Comparison of ENCODE assay signal across 28 cellular contexts in genomic region chr1:155297431-155297830, GRCh38. TPM values are rescaled to one million over a fixed set of nuclear protein-coding genes. Genes with fewer than 3 reads are reported as not detected.
DNase-seq lines count a peak whose midpoint lies in the region; ATAC-seq, FAIRE-seq and TF ChIP-seq lines count a peak whose summit lies in the region.
"Had no signal": no experiment of that assay in that cellular context is flagged by ENCODE, and none has a peak within 500 bp of the region (broad histone marks: within the 10 kb centered on the region; RNA-seq: fewer than 3 reads in every experiment).

No MANE protein-coding gene starts in this region.

- TF ChIP-seq POLR2A in K562 (conservative IDR thresholded peaks at IDR 0.05), result no peak

- CTCF ChIA-PET in OCI-LY7 (lab: Charles Lee; ENCODE audit: unreplicated experiment), result interaction anchor here (0.6 to 1.0 kb wide), 4 partner anchors 20 to 851 kb away, joined by 3 to 4 read pairs (median 3); partner anchors contain the start of gene HCN3
- CTCF ChIA-PET in K562 (lab: Yijun Ruan, JAX; ENCODE audit: low intra/inter-chr PET ratio), result interaction anchor here (0.6 kb wide), 1 partner anchor 352 kb away, joined by 4 read pairs; no protein-coding TSS in a partner anchor

- no peaks in the 10 kb centered on the region for H3K9me1 ChIP-seq in K562 (ENCODE audit: control insufficient read depth, insufficient read depth, low read length)

- peak overlapping the region; percentile 57 for H2AFZ ChIP-seq in OCI-LY7 (ENCODE audit: low read length)
- H2AFZ ChIP-seq in K562 (ENCODE audit: low read depth, low read length), result no peak overlapping the region

- TF ChIP-seq CTCF in cardiac muscle cell (IDR thresholded peaks at IDR 0.05; ENCODE audit: low read depth, low read length) (no peak), OCI-LY7 (conservative IDR thresholded peaks at IDR 0.05; ENCODE audit: low read length) (peak; percentile 64; the same call in 1 of the 2 replicates), K562 (IDR thresholded peaks at IDR 0.05 in 2 of 3, conservative IDR thresholded peaks at IDR 0.05 in 1 of 3; ENCODE audit: insufficient read depth in 2 of 3, low read depth in 1 of 3, low read length in 3 of 3) (no peak)

- BruUV-seq in OCI-LY7 (replicated peaks; lab: Mats Ljungman, UMichigan) (no TSS peak), K562 (replicated peaks; lab: Mats Ljungman, UMichigan) (no TSS peak)

- H3K4me2 ChIP-seq in OCI-LY7 (ENCODE audit: low read length), result peak overlapping the region; percentile 57
- 0 out of 2 replicates have a peak overlapping the region, but pooled peaks have one; percentile 31 for H3K4me2 ChIP-seq in K562 (ENCODE audit: insufficient read depth, low read length)

- in situ Hi-C loops in K562 (cut with MboI), result no loop called here

- POLR2A ChIA-PET in OCI-LY7 (lab: Charles Lee) (interaction anchor here (0.7 to 1.3 kb wide), 6 partner anchors 11 to 228 kb away, joined by 3 to 10 read pairs (median 4); partner anchors contain the start of genes CLK2 and FDPS), K562 (lab: Yijun Ruan, JAX) (interaction anchor here (1.8 kb wide), 1 partner anchor 10 kb away, joined by 8 read pairs; the partner anchor contains the start of gene FDPS)

- no peak for TF ChIP-seq RAD21 in K562 (CRISPR knock-in tag; conservative IDR thresholded peaks at IDR 0.05 in 1 of 2, IDR thresholded peaks at IDR 0.05 in 1 of 2)

- peak overlapping the region in 1 of 2 experiments; percentile 67; a peak in 1 of 4 replicates for H3K9ac ChIP-seq in K562 (ENCODE audit: insufficient read depth in 1 of 2, low read depth in 2 of 2, low read length in 2 of 2)

- intact Hi-C loops in left cardiac atrium (cut with DNase I), result no loop called here
- intact Hi-C loops in OCI-LY7 (cut with micrococcal nuclease; ENCODE audit: unreplicated experiment), result no loop called here
- intact Hi-C loops in K562 (cut with micrococcal nuclease), result no loop called here

- H3K27me3 ChIP-seq in cardiac muscle cell (peaks cover 40% of the 10 kb centered on the region), K562 (ENCODE audit: control insufficient read depth in 2 of 2, insufficient read depth in 2 of 2, low read length in 2 of 2) (no peaks in the 10 kb centered on the region)
- H3K27me3 ChIP-seq: BE2C had no signal

- H3K9me2 ChIP-seq in OCI-LY7 (ENCODE audit: insufficient read depth, low read length), result no peaks in the 10 kb centered on the region

- ATAC-seq in left cardiac atrium (no peak), K562 (no peak), HG03039 (IDR thresholded peaks at IDR 0.05; ENCODE audit: unreplicated experiment) (no peak)
- ATAC-seq: Panc1 had no signal

- peak overlapping the region; percentile 31 for H3K27ac ChIP-seq in cardiac muscle cell
- H3K27ac ChIP-seq in OCI-LY7 (ENCODE audit: low read depth, low read length, poor library complexity, severe bottlenecking), result peak overlapping the region; percentile 57
- H3K27ac ChIP-seq in K562 (ENCODE audit: extremely low read depth, low read depth, low read length), result no peak overlapping the region
- H3K27ac ChIP-seq: 22Rv1, RWPE1 had no signal

- H3K9me3 ChIP-seq in cardiac muscle cell (ENCODE audit: low read depth) (no peaks in the 10 kb centered on the region), OCI-LY7 (ENCODE audit: low read length) (no peaks in the 10 kb centered on the region), K562 (replicated peaks; ENCODE audit: control insufficient read depth, insufficient read depth, low read depth, low read length) (no peaks in the 10 kb centered on the region)
- H3K9me3 ChIP-seq: BE2C had no signal

- H3K4me1 ChIP-seq in cardiac muscle cell (ENCODE audit: low read depth) (peaks cover 12% of the 10 kb centered on the region), OCI-LY7 (ENCODE audit: insufficient read depth, low read length, poor library complexity, severe bottlenecking) (peaks cover 17% of the 10 kb centered on the region), K562 (replicated peaks in 1 of 2; ENCODE audit: control insufficient read depth in 2 of 2, insufficient read depth in 2 of 2, low read length in 2 of 2) (peaks cover 15 to 44% of the 10 kb centered on the region in 2 experiments; a peak in 4 of 5 replicates)
- H3K4me1 ChIP-seq: BE2C had no signal

- peak; percentile 26 for FAIRE-seq in K562 (lab: Jason Lieb, UNC)

- H4K20me1 ChIP-seq in OCI-LY7 (ENCODE audit: insufficient read depth, low read length) (no peaks in the 10 kb centered on the region), K562 (replicated peaks; ENCODE audit: control insufficient read depth, insufficient read depth, low read length) (no peaks in the 10 kb centered on the region)

- no peak for DNase-seq in cardiac muscle cell (ENCODE audit: low read depth in 1 of 2, low spot score in 1 of 2)
- no peak for DNase-seq in left cardiac atrium
- peak; percentile 57 for DNase-seq in OCI-LY7 (ENCODE audit: low spot score)
- DNase-seq in K562 (ENCODE audit: extremely low read depth in 1 of 4, low spot score in 3 of 4), result no peak
- no peak for DNase-seq in NCI-H1092 (lab: John Stamatoyannopoulos, UW)
- no peak for DNase-seq in GM19240 (ENCODE audit: insufficient read length, low spot score)
- no peak for DNase-seq in activated gamma-delta T cell (lab: John Stamatoyannopoulos, UW)
- DNase-seq: ACHN; BE2C; CD8-positive, alpha-beta memory T cell; DMS79 treated with DMSO at 0.1 percent for 48 hours; H7; KG1; NCI-H1048; NCI-H1436; NCI-H187; NCI-H2171 treated with DMSO at 0.1 percent for 48 hours; NCI-H446; NCI-H524 treated with DMSO at 0.1 percent for 48 hours; NCI-H774; NK-92 treated with Interleukin-12 subunit alpha and Interleukin-12 subunit beta, amount 100 ng/mL, for 24 hours; SHP77; T-helper 1 cell had no signal

- H3K36me3 ChIP-seq in cardiac muscle cell, result no peaks in the 10 kb centered on the region
- H3K36me3 ChIP-seq in OCI-LY7 (ENCODE audit: insufficient read depth, low read length), result no peaks in the 10 kb centered on the region
- H3K36me3 ChIP-seq in K562 (ENCODE audit: control insufficient read depth, insufficient read depth, low read length), result peaks cover 41% of the 10 kb centered on the region
- H3K36me3 ChIP-seq: BE2C had no signal

- TF ChIP-seq EP300 in K562 (IDR thresholded peaks at IDR 0.05; ENCODE audit: low read length), result no peak

- H3K4me3 ChIP-seq in cardiac muscle cell (no peak overlapping the region), OCI-LY7 (ENCODE audit: low read depth, low read length, poor library complexity, severe bottlenecking) (peak overlapping the region; percentile 27), K562 (no peak overlapping the region)

- 59% methylated on average over 7 of the region's 7 CpGs for WGBS in K562 (ENCODE audit: insufficient coverage, low coverage, missing lambda C conversion rate)

- H3K79me2 ChIP-seq in OCI-LY7 (ENCODE audit: insufficient read depth, low read depth, low read length) (no peaks in the 10 kb centered on the region), K562 (ENCODE audit: control insufficient read depth, insufficient read depth, low read length) (peaks cover 39% of the 10 kb centered on the region)

RNA-seq across cellular contexts. Expression of gene PKLR, which starts 3.8 kb away (rescaled TPM):
- total RNA-seq in cardiac muscle cell (0.06 TPM in 1 of 2 replicates, not detected in the other), left cardiac atrium (not detected), OCI-LY7 (2022) (0.18 and 0.51 TPM in 2 replicates), K562 (2014; rRNA removed) (38.2 and 47.5 TPM in 2 replicates), K562 (2014; rRNA removed; fragmentation: Illumina TruSeq; extraction: Trizol) (22.6 and 25.0 TPM in 2 replicates), K562 (2015; rRNA removed; fragmentation: Illumina TruSeq; extraction: Trizol) (12.1 and 12.8 TPM in 2 replicates), K562 (2021) (75.7 and 78.4 TPM in 2 replicates)
- polyA plus RNA-seq in cardiac muscle cell (not detected in 2 replicates), K562 (2011; rRNA removed) (25.3 and 39.9 TPM in 2 replicates), K562 (2014; fragmentation: Illumina TruSeq; extraction: Trizol) (58.5 and 62.1 TPM in 2 replicates), K562 (2014; fragmentation: Nextera tagmentation; extraction: Ambion mirVana) (10 to 100 TPM; 10.7 to 13.0 TPM), K562 (2014; rRNA removed) (50.4 and 51.2 TPM in 2 replicates)
- total RNA-seq in OCI-LY7 (2014; rRNA removed; shearing (Covaris generic)), result 0.19 TPM in 1 of 2 replicates, not detected in the other
- 18.9 and 39.8 TPM in 2 replicates for total RNA-seq in K562 (2011; cell fraction: chromatin; rRNA removed; ENCODE audit: low replicate concordance)
- 33.9 and 37.6 TPM in 2 replicates for total RNA-seq in K562 (2011; cell fraction: nucleolus; rRNA removed)
- total RNA-seq in K562 (2011; cell fraction: nucleoplasm; rRNA removed), result 31.5 and 35.1 TPM in 2 replicates
- 26.5 and 92.1 TPM in 2 replicates for polyA plus RNA-seq in K562 (2011; cell fraction: cytosol; rRNA removed)
- 20.1 and 56.5 TPM in 2 replicates for polyA plus RNA-seq in K562 (2011; cell fraction: nucleus; rRNA removed)
- polyA plus RNA-seq in K562 (2012), result 23.5 and 42.9 TPM in 2 replicates
- 12.1 and 32.1 TPM in 2 replicates for polyA minus RNA-seq in K562 (2011; rRNA and poly(A)+ RNA removed)
- polyA minus RNA-seq in K562 (2011; cell fraction: cytosol; rRNA and poly(A)+ RNA removed), result 16.4 and 35.4 TPM in 2 replicates
- polyA minus RNA-seq in K562 (2011; cell fraction: nucleus; rRNA and poly(A)+ RNA removed), result 7.7 and 16.0 TPM in 2 replicates
- total RNA-seq: CD8-positive, alpha-beta memory T cell had no signal
- polyA plus RNA-seq: CD14-positive monocyte; CD8-positive, alpha-beta memory T cell had no signal

RNA-seq across cellular contexts. Expression of gene FDPS, which starts 11.2 kb away (rescaled TPM):
- total RNA-seq in cardiac muscle cell (167 and 310 TPM in 2 replicates), left cardiac atrium (100 to 1,000 TPM in 1 of 2 donors, 10 to 100 TPM in 1; 92.9 to 128 TPM), OCI-LY7 (2022) (492 and 531 TPM in 2 replicates), K562 (2014; rRNA removed) (319 and 337 TPM in 2 replicates), K562 (2014; rRNA removed; fragmentation: Illumina TruSeq; extraction: Trizol) (360 and 368 TPM in 2 replicates), K562 (2015; rRNA removed; fragmentation: Illumina TruSeq; extraction: Trizol) (243 and 247 TPM in 2 replicates), K562 (2021) (332 and 344 TPM in 2 replicates)
- polyA plus RNA-seq in cardiac muscle cell (269 and 565 TPM in 2 replicates), K562 (2011; rRNA removed) (563 and 614 TPM in 2 replicates), K562 (2014; fragmentation: Illumina TruSeq; extraction: Trizol) (313 and 328 TPM in 2 replicates), K562 (2014; fragmentation: Nextera tagmentation; extraction: Ambion mirVana) (100 to 1,000 TPM; 864 to 884 TPM), K562 (2014; rRNA removed) (377 and 379 TPM in 2 replicates)
- total RNA-seq in OCI-LY7 (2014; rRNA removed; shearing (Covaris generic)), result 254 and 263 TPM in 2 replicates
- total RNA-seq in K562 (2011; cell fraction: chromatin; rRNA removed; ENCODE audit: low replicate concordance), result 971 and 1,145 TPM in 2 replicates
- 614 and 691 TPM in 2 replicates for total RNA-seq in K562 (2011; cell fraction: nucleolus; rRNA removed)
- total RNA-seq in K562 (2011; cell fraction: nucleoplasm; rRNA removed), result 834 and 899 TPM in 2 replicates
- polyA plus RNA-seq in K562 (2011; cell fraction: cytosol; rRNA removed), result 402 and 573 TPM in 2 replicates
- 721 and 909 TPM in 2 replicates for polyA plus RNA-seq in K562 (2011; cell fraction: nucleus; rRNA removed)
- polyA plus RNA-seq in K562 (2012), result 300 and 453 TPM in 2 replicates
- 293 and 318 TPM in 2 replicates for polyA minus RNA-seq in K562 (2011; rRNA and poly(A)+ RNA removed)
- polyA minus RNA-seq in K562 (2011; cell fraction: cytosol; rRNA and poly(A)+ RNA removed), result 174 and 178 TPM in 2 replicates
- 118 and 209 TPM in 2 replicates for polyA minus RNA-seq in K562 (2011; cell fraction: nucleus; rRNA and poly(A)+ RNA removed)

RNA-seq across cellular contexts. Expression of gene HCN3, which starts 20.2 kb away (rescaled TPM):
- 1.7 and 3.5 TPM in 2 replicates for total RNA-seq in cardiac muscle cell
- polyA plus RNA-seq in cardiac muscle cell, result 3.7 and 12.9 TPM in 2 replicates
- 1 to 10 TPM in 1 of 2 donors, under 1 TPM in 1; 0.76 to 1.6 TPM for total RNA-seq in left cardiac atrium
- total RNA-seq in OCI-LY7 (2014; rRNA removed; shearing (Covaris generic)), result 4.9 and 6.7 TPM in 2 replicates
- 19.0 and 19.2 TPM in 2 replicates for total RNA-seq in OCI-LY7 (2022)
- 31.1 and 65.6 TPM in 2 replicates for total RNA-seq in K562 (2011; cell fraction: chromatin; rRNA removed; ENCODE audit: low replicate concordance)
- 41.4 and 45.0 TPM in 2 replicates for total RNA-seq in K562 (2011; cell fraction: nucleolus; rRNA removed)
- 40.9 and 43.8 TPM in 2 replicates for total RNA-seq in K562 (2011; cell fraction: nucleoplasm; rRNA removed)
- 2.3 and 3.2 TPM in 2 replicates for total RNA-seq in K562 (2014; rRNA removed)
- 1.7 and 2.9 TPM in 2 replicates for total RNA-seq in K562 (2014; rRNA removed; fragmentation: Illumina TruSeq; extraction: Trizol)
- 3.1 and 3.9 TPM in 2 replicates for total RNA-seq in K562 (2015; rRNA removed; fragmentation: Illumina TruSeq; extraction: Trizol)
- total RNA-seq in K562 (2021), result 6.6 and 7.0 TPM in 2 replicates
- polyA plus RNA-seq in K562 (2011; rRNA removed), result 7.2 and 14.5 TPM in 2 replicates
- 7.1 and 13.6 TPM in 2 replicates for polyA plus RNA-seq in K562 (2011; cell fraction: cytosol; rRNA removed)
- 101 and 112 TPM in 2 replicates for polyA plus RNA-seq in K562 (2011; cell fraction: nucleus; rRNA removed)
- polyA plus RNA-seq in K562 (2012), result 5.6 and 7.6 TPM in 2 replicates
- 5.6 and 5.9 TPM in 2 replicates for polyA plus RNA-seq in K562 (2014; fragmentation: Illumina TruSeq; extraction: Trizol)
- 1 to 10 TPM in 1 of 2 experiments, under 1 TPM in 1; 0.91 to 1.0 TPM for polyA plus RNA-seq in K562 (2014; fragmentation: Nextera tagmentation; extraction: Ambion mirVana)
- 7.3 and 9.7 TPM in 2 replicates for polyA plus RNA-seq in K562 (2014; rRNA removed)
- 3.7 and 5.6 TPM in 2 replicates for polyA minus RNA-seq in K562 (2011; rRNA and poly(A)+ RNA removed)
- polyA minus RNA-seq in K562 (2011; cell fraction: cytosol; rRNA and poly(A)+ RNA removed), result 2.5 and 5.6 TPM in 2 replicates
- polyA minus RNA-seq in K562 (2011; cell fraction: nucleus; rRNA and poly(A)+ RNA removed), result 11.6 and 13.2 TPM in 2 replicates

RNA-seq across cellular contexts. Expression of gene RUSC1, which starts 23.3 kb away (rescaled TPM):
- 25.9 and 35.6 TPM in 2 replicates for total RNA-seq in cardiac muscle cell
- polyA plus RNA-seq in cardiac muscle cell, result 26.7 and 44.4 TPM in 2 replicates
- 10 to 100 TPM; 18.7 to 25.3 TPM for total RNA-seq in left cardiac atrium
- 7.1 and 15.1 TPM in 2 replicates for total RNA-seq in OCI-LY7 (2014; rRNA removed; shearing (Covaris generic))
- 20.9 and 25.6 TPM in 2 replicates for total RNA-seq in OCI-LY7 (2022)
- total RNA-seq in K562 (2011; cell fraction: chromatin; rRNA removed; ENCODE audit: low replicate concordance), result 28.6 and 75.0 TPM in 2 replicates
- total RNA-seq in K562 (2011; cell fraction: nucleolus; rRNA removed), result 70.1 and 78.7 TPM in 2 replicates
- 44.4 and 55.0 TPM in 2 replicates for total RNA-seq in K562 (2011; cell fraction: nucleoplasm; rRNA removed)
- total RNA-seq in K562 (2014; rRNA removed), result 33.6 and 41.8 TPM in 2 replicates
- total RNA-seq in K562 (2014; rRNA removed; fragmentation: Illumina TruSeq; extraction: Trizol), result 14.3 and 15.1 TPM in 2 replicates
- total RNA-seq in K562 (2015; rRNA removed; fragmentation: Illumina TruSeq; extraction: Trizol), result 25.3 and 25.7 TPM in 2 replicates
- 63.0 and 68.3 TPM in 2 replicates for total RNA-seq in K562 (2021)
- 37.5 and 44.2 TPM in 2 replicates for polyA plus RNA-seq in K562 (2011; rRNA removed)
- polyA plus RNA-seq in K562 (2011; cell fraction: cytosol; rRNA removed), result 51.0 and 124 TPM in 2 replicates
- polyA plus RNA-seq in K562 (2011; cell fraction: nucleus; rRNA removed), result 104 and 153 TPM in 2 replicates
- 42.7 and 48.5 TPM in 2 replicates for polyA plus RNA-seq in K562 (2012)
- polyA plus RNA-seq in K562 (2014; fragmentation: Illumina TruSeq; extraction: Trizol), result 42.0 and 50.4 TPM in 2 replicates
- polyA plus RNA-seq in K562 (2014; fragmentation: Nextera tagmentation; extraction: Ambion mirVana), result 1 to 10 TPM; 5.7 to 9.5 TPM
- 63.2 and 72.4 TPM in 2 replicates for polyA plus RNA-seq in K562 (2014; rRNA removed)
- polyA minus RNA-seq in K562 (2011; rRNA and poly(A)+ RNA removed), result 11.2 and 13.7 TPM in 2 replicates
- polyA minus RNA-seq in K562 (2011; cell fraction: cytosol; rRNA and poly(A)+ RNA removed), result 23.6 and 26.5 TPM in 2 replicates
- polyA minus RNA-seq in K562 (2011; cell fraction: nucleus; rRNA and poly(A)+ RNA removed), result 24.6 and 26.1 TPM in 2 replicates

RNA-seq across cellular contexts. Expression of gene CLK2, which starts 24.1 kb away (rescaled TPM):
- total RNA-seq in cardiac muscle cell (57.3 and 65.3 TPM in 2 replicates), left cardiac atrium (10 to 100 TPM; 19.7 to 23.8 TPM), OCI-LY7 (2022) (107 and 121 TPM in 2 replicates), K562 (2014; rRNA removed) (36.4 and 40.2 TPM in 2 replicates), K562 (2014; rRNA removed; fragmentation: Illumina TruSeq; extraction: Trizol) (24.2 and 25.6 TPM in 2 replicates), K562 (2015; rRNA removed; fragmentation: Illumina TruSeq; extraction: Trizol) (37.0 and 39.6 TPM in 2 replicates), K562 (2021) (60.2 and 65.4 TPM in 2 replicates)
- polyA plus RNA-seq in cardiac muscle cell (45.1 and 68.5 TPM in 2 replicates), K562 (2011; rRNA removed) (67.8 and 105 TPM in 2 replicates), K562 (2014; fragmentation: Illumina TruSeq; extraction: Trizol) (59.9 and 67.3 TPM in 2 replicates), K562 (2014; fragmentation: Nextera tagmentation; extraction: Ambion mirVana) (10 to 100 TPM; 13.5 to 15.7 TPM), K562 (2014; rRNA removed) (69.1 and 81.4 TPM in 2 replicates)
- total RNA-seq in OCI-LY7 (2014; rRNA removed; shearing (Covaris generic)), result 59.8 and 96.7 TPM in 2 replicates
- 311 and 570 TPM in 2 replicates for total RNA-seq in K562 (2011; cell fraction: chromatin; rRNA removed; ENCODE audit: low replicate concordance)
- total RNA-seq in K562 (2011; cell fraction: nucleolus; rRNA removed), result 299 and 331 TPM in 2 replicates
- total RNA-seq in K562 (2011; cell fraction: nucleoplasm; rRNA removed), result 264 and 285 TPM in 2 replicates
- polyA plus RNA-seq in K562 (2011; cell fraction: cytosol; rRNA removed), result 48.7 and 49.0 TPM in 2 replicates
- 890 and 922 TPM in 2 replicates for polyA plus RNA-seq in K562 (2011; cell fraction: nucleus; rRNA removed)
- polyA plus RNA-seq in K562 (2012), result 56.9 and 62.9 TPM in 2 replicates
- polyA minus RNA-seq in K562 (2011; rRNA and poly(A)+ RNA removed), result 58.6 and 59.3 TPM in 2 replicates
- 30.5 and 30.7 TPM in 2 replicates for polyA minus RNA-seq in K562 (2011; cell fraction: cytosol; rRNA and poly(A)+ RNA removed)
- 109 and 138 TPM in 2 replicates for polyA minus RNA-seq in K562 (2011; cell fraction: nucleus; rRNA and poly(A)+ RNA removed)

Comparison
In these comparisons a context has a peak if more than half of its experiments do, and no peak if none do; other contexts are left out.
1. RNA of gene PKLR, which starts 3.8 kb away (total RNA-seq): 12.1 to 78.4 TPM in K562; 0.18 to 0.51 TPM in OCI-LY7, 0.06 TPM in cardiac muscle cell and not detected in left cardiac atrium; every median in the first group is over 4 times any median in the second.